In genomic region chr11:36261094-36261493, GRCh38 we compare ENCODE assay signal across 16 cellular contexts. TPM values are rescaled to one million over a fixed set of nuclear protein-coding genes. Genes with fewer than 3 reads are reported as not detected.
DNase-seq lines count a peak whose midpoint lies in the region; TF ChIP-seq lines count a peak whose summit lies in the region.
"Had no signal": no experiment of that assay in that cellular context is flagged by ENCODE, and none has a peak within 500 bp of the region (broad histone marks: within the 10 kb centered on the region; RNA-seq: fewer than 3 reads in every experiment).

No MANE protein-coding gene starts in this region.

- H3K27ac ChIP-seq in smooth muscle cell (ENCODE audit: low read depth), result no peak overlapping the region
- H3K27ac ChIP-seq: BLaER1 treated with 17β-estradiol and CSF1 and Interleukin-3, amounts not matched to agents 10 nM and 100 nM; HL-60 had no signal

- TF ChIP-seq CTCF in progenitor cell of endocrine pancreas (IDR thresholded peaks at IDR 0.05; ENCODE audit: unreplicated experiment) (no peak), smooth muscle cell (IDR thresholded peaks at IDR 0.05; ENCODE audit: borderline replicate concordance, insufficient read depth, poor library complexity, severe bottlenecking) (no peak)

- H3K9me3 ChIP-seq in smooth muscle cell (replicated peaks; ENCODE audit: low read depth), result no peaks in the 10 kb centered on the region

- peaks cover 3% of the 10 kb centered on the region for H3K4me1 ChIP-seq in smooth muscle cell (ENCODE audit: low read depth)

- peaks cover 34% of the 10 kb centered on the region for H3K27me3 Mint-ChIP-seq in progenitor cell of endocrine pancreas

- no peak overlapping the region for H3K4me3 Mint-ChIP-seq in progenitor cell of endocrine pancreas (ENCODE audit: low read depth)
- H3K4me3 Mint-ChIP-seq: B cell; CD8-positive, alpha-beta T cell had no signal

- H2AFZ ChIP-seq in smooth muscle cell (ENCODE audit: low read depth), result no peak overlapping the region

- H4K20me1 ChIP-seq in smooth muscle cell (ENCODE audit: low read depth), result no peaks in the 10 kb centered on the region
- H4K20me1 ChIP-seq: BLaER1 treated with 17β-estradiol and CSF1 and Interleukin-3, amounts not matched to agents 10 nM and 100 nM had no signal

- no peaks in the 10 kb centered on the region for H3K36me3 Mint-ChIP-seq in progenitor cell of endocrine pancreas (ENCODE audit: insufficient read depth)
- H3K36me3 Mint-ChIP-seq: CD8-positive, alpha-beta T cell had no signal

- DNase-seq in H7 (peak; percentile 54), NCI-H146 treated with DMSO at 0.1 percent for 48 hours (lab: John Stamatoyannopoulos, UW; ENCODE audit: unreplicated experiment) (peak; percentile 33), ecto neural progenitor cell (ENCODE audit: low spot score) (peak; percentile 31), progenitor cell of endocrine pancreas (ENCODE audit: low spot score, unreplicated experiment) (no peak), smooth muscle cell (lab: John Stamatoyannopoulos, UW; ENCODE audit: unreplicated experiment) (no peak), SK-N-DZ (ENCODE audit: low spot score) (no peak), NCI-H2196 (lab: John Stamatoyannopoulos, UW; ENCODE audit: unreplicated experiment) (no peak)
- DNase-seq: Calu3; CD8-positive, alpha-beta T cell; DMS79 treated with DMSO at 0.1 percent for 48 hours; GF-D8; GOT3; HCEC 1CT had no signal

- WGBS in smooth muscle cell (ENCODE audit: low lambda C conversion rate), result 84% methylated on average over 4 of the region's 4 CpGs

- no peak overlapping the region for H3K4me2 ChIP-seq in smooth muscle cell
- H3K4me2 ChIP-seq: BLaER1 treated with 17β-estradiol and CSF1 and Interleukin-3, amounts not matched to agents 10 nM and 100 nM had no signal

- H3F3A ChIP-seq in smooth muscle cell (ENCODE audit: low read depth), result peaks cover 3% of the 10 kb centered on the region

- peaks cover 4% of the 10 kb centered on the region for H3K4me1 Mint-ChIP-seq in progenitor cell of endocrine pancreas (ENCODE audit: low read depth)
- H3K4me1 Mint-ChIP-seq: B cell had no signal

- H3K36me3 ChIP-seq in H7 (replicated peaks; ENCODE audit: control insufficient read depth, insufficient read depth, low read length) (no peaks in the 10 kb centered on the region), smooth muscle cell (ENCODE audit: low read depth) (no peaks in the 10 kb centered on the region)
- H3K36me3 ChIP-seq: BLaER1 treated with 17β-estradiol and CSF1 and Interleukin-3, amounts not matched to agents 10 nM and 100 nM had no signal

- no peaks in the 10 kb centered on the region for H3K9me3 Mint-ChIP-seq in progenitor cell of endocrine pancreas (ENCODE audit: low read depth)
- H3K9me3 Mint-ChIP-seq: CD8-positive, alpha-beta T cell had no signal

- H3K27ac Mint-ChIP-seq in progenitor cell of endocrine pancreas, result peak overlapping the region; percentile 28
- H3K27ac Mint-ChIP-seq: B cell; CD8-positive, alpha-beta T cell had no signal

- H3K9ac ChIP-seq in smooth muscle cell (ENCODE audit: low read depth), result no peak overlapping the region
- H3K9ac ChIP-seq: BLaER1 treated with 17β-estradiol and CSF1 and Interleukin-3, amounts not matched to agents 10 nM and 100 nM had no signal

- no peaks in the 10 kb centered on the region for H3K79me2 ChIP-seq in smooth muscle cell (ENCODE audit: low read depth)

- H3K27me3 ChIP-seq in H7 (ENCODE audit: control insufficient read depth, insufficient read depth, low read length) (no peaks in the 10 kb centered on the region), smooth muscle cell (ENCODE audit: low read depth) (peaks cover 9% of the 10 kb centered on the region)
- H3K27me3 ChIP-seq: BLaER1 treated with 17β-estradiol and CSF1 and Interleukin-3, amounts not matched to agents 10 nM and 100 nM had no signal

- no peak overlapping the region for H3K4me3 ChIP-seq in H7 (ENCODE audit: insufficient read depth, low read depth, low read length)
- no peak overlapping the region for H3K4me3 ChIP-seq in smooth muscle cell
- H3K4me3 ChIP-seq: BLaER1 treated with 17β-estradiol and CSF1 and Interleukin-3, amounts not matched to agents 10 nM and 100 nM had no signal

RNA-seq across cellular contexts. Expression of gene COMMD9, which starts 28.1 kb away (rescaled TPM):
- total RNA-seq in H7 (2014; rRNA removed; shearing (Covaris generic)), result 34.4 and 35.4 TPM in 2 replicates
- total RNA-seq in progenitor cell of endocrine pancreas (70.8 and 79.7 TPM in 2 replicates), smooth muscle cell (35.9 and 39.4 TPM in 2 replicates)
- polyA plus RNA-seq in smooth muscle cell, result 83.0 and 89.1 TPM in 2 replicates
- 75.9 and 97.0 TPM in 2 replicates for polyA plus RNA-seq in SK-N-DZ (2014; cell fraction: cytosol; rRNA removed)
- polyA plus RNA-seq in SK-N-DZ (2014; cell fraction: nucleus; rRNA removed), result 56.0 and 62.2 TPM in 2 replicates

RNA-seq across cellular contexts. Expression of gene PRR5L, which starts 35.0 kb away (rescaled TPM):
- 5.8 and 6.9 TPM in 2 replicates for total RNA-seq in H7 (2014; rRNA removed; shearing (Covaris generic))
- total RNA-seq in progenitor cell of endocrine pancreas (1.7 and 2.0 TPM in 2 replicates), smooth muscle cell (33.8 and 41.4 TPM in 2 replicates)
- polyA plus RNA-seq in smooth muscle cell, result 16.1 and 21.4 TPM in 2 replicates
- 5.0 and 14.0 TPM in 2 replicates for polyA plus RNA-seq in SK-N-DZ (2014; cell fraction: cytosol; rRNA removed)
- polyA plus RNA-seq in SK-N-DZ (2014; cell fraction: nucleus; rRNA removed), result 2.9 and 3.7 TPM in 2 replicates

Comparison
In these comparisons a context has a peak if more than half of its experiments do, and no peak if none do; other contexts are left out.
1. DNase-seq: peak in H7 (single experiment), NCI-H146 treated with DMSO at 0.1 percent for 48 hours (single experiment) and ecto neural progenitor cell (single experiment); none in progenitor cell of endocrine pancreas (single experiment), smooth muscle cell (single experiment), SK-N-DZ (single experiment) and NCI-H2196 (single experiment).